Comparison of ENCODE assay signal across 12 cellular contexts in the genomic region with DNA sequence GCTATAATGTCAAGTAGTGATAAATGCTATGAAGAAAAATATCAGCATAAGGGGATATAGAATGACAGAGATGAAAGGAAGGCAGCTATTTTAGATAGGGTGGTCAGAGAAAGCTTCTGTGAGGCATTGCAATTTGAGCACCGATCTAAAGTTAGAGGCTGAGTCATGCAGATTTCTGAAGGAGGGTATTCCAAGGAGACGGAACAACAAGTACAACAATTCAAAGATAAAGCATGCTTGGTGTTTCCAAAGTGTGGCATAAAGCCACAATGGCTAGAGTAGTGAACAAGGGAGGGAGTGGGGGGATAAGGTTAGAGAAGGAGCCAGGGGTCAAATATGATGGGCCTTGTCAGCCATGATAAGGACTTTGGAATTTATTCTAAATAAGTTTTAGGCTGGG.
DNase-seq lines count a peak whose midpoint lies in the region; TF ChIP-seq lines count a peak whose summit lies in the region.
"Had no signal": no experiment of that assay in that cellular context is flagged by ENCODE, and none has a peak within 500 bp of the region (broad histone marks: within the 10 kb centered on the region; RNA-seq: fewer than 3 reads in every experiment).

No MANE protein-coding gene starts in this region.

- peaks cover 4% of the 10 kb centered on the region for H3K79me1 ChIP-seq in mesenchymal stem cell (replicated peaks; ENCODE audit: low read length, poor library complexity, severe bottlenecking)

- H3K27ac Mint-ChIP-seq in endothelial cell (ENCODE audit: unreplicated experiment) = peak overlapping the region; percentile 3

- no peak overlapping the region for H2BK5ac ChIP-seq in mesenchymal stem cell (ENCODE audit: low read depth, low read length, poor library complexity, severe bottlenecking)

- WGBS in mesenchymal stem cell = 39% methylated on average over 2 of the region's 2 CpGs

- H3K4me2 ChIP-seq in mesenchymal stem cell (ENCODE audit: low read length, poor library complexity, severe bottlenecking) = no peak overlapping the region

- H2BK120ac ChIP-seq in mesenchymal stem cell (ENCODE audit: low read depth, low read length) = no peak overlapping the region

- H3K36me3 Mint-ChIP-seq in endothelial cell (ENCODE audit: low read depth, unreplicated experiment) = no peaks in the 10 kb centered on the region

- H3K23ac ChIP-seq in mesenchymal stem cell (ENCODE audit: low read length in 2 of 2) = no peak overlapping the region

- no peak overlapping the region for H3K14ac ChIP-seq in mesenchymal stem cell (ENCODE audit: low read length in 2 of 2)

- H3K4me3 Mint-ChIP-seq in endothelial cell (ENCODE audit: unreplicated experiment) = no peak overlapping the region

- H3K9me3 Mint-ChIP-seq in endothelial cell (ENCODE audit: unreplicated experiment) = no peaks in the 10 kb centered on the region

- no peak for TF ChIP-seq CTCF in endothelial cell (IDR thresholded peaks at IDR 0.05; ENCODE audit: unreplicated experiment)

- H3K18ac ChIP-seq in mesenchymal stem cell (ENCODE audit: low read depth in 1 of 2, low read length in 2 of 2) = no peak overlapping the region

- peaks cover 0 to 24% of the 10 kb centered on the region in 2 experiments for H3K36me3 ChIP-seq in mesenchymal stem cell (ENCODE audit: control insufficient read depth in 1 of 2, insufficient read depth in 2 of 2, low read depth in 1 of 2, low read length in 2 of 2)

- no peak overlapping the region for H3K4me3 ChIP-seq in mesenchymal stem cell (ENCODE audit: insufficient read depth in 1 of 2, low read depth in 1 of 2, low read length in 2 of 2)
- H3K4me3 ChIP-seq: SK-N-MC, tibial nerve had no signal

- no peaks in the 10 kb centered on the region for H3K27me3 ChIP-seq in mesenchymal stem cell (ENCODE audit: control insufficient read depth in 1 of 2, insufficient read depth in 1 of 2, low read length in 2 of 2)
- H3K27me3 ChIP-seq: tibial nerve had no signal

- H3K4me1 ChIP-seq in mesenchymal stem cell (ENCODE audit: control insufficient read depth, insufficient read depth, low read depth, low read length) = peaks cover 3% of the 10 kb centered on the region

- no peaks in the 10 kb centered on the region for H3K27me3 Mint-ChIP-seq in endothelial cell (ENCODE audit: unreplicated experiment)

- no peak overlapping the region for H3K4ac ChIP-seq in mesenchymal stem cell (ENCODE audit: low read depth in 1 of 2, low read length in 2 of 2)

- H2AK5ac ChIP-seq in mesenchymal stem cell (ENCODE audit: low read length, severe bottlenecking) = no peak overlapping the region

- H3K9me3 ChIP-seq in mesenchymal stem cell (ENCODE audit: control insufficient read depth, low read length) = no peaks in the 10 kb centered on the region
- H3K9me3 ChIP-seq: tibial nerve had no signal

- no peak overlapping the region for H2AFZ ChIP-seq in mesenchymal stem cell (ENCODE audit: low read depth, low read length)

- peak overlapping the region; percentile 45 for H3K27ac ChIP-seq in mesenchymal stem cell (ENCODE audit: low read length, poor library complexity, severe bottlenecking)
- H3K27ac ChIP-seq: SK-N-MC, tibial nerve had no signal

- H2BK15ac ChIP-seq in mesenchymal stem cell (ENCODE audit: low read depth, poor library complexity, severe bottlenecking) = no peak overlapping the region

- H4K8ac ChIP-seq in mesenchymal stem cell (ENCODE audit: low read length) = no peak overlapping the region

- H3K9ac ChIP-seq in mesenchymal stem cell (ENCODE audit: low read length) = peak overlapping the region; percentile 21

- no peak overlapping the region for H4K91ac ChIP-seq in mesenchymal stem cell (ENCODE audit: low read length)

- no peak overlapping the region for H2BK12ac ChIP-seq in mesenchymal stem cell (ENCODE audit: low read length in 2 of 2)

- DNase-seq in AG08395 (ENCODE audit: low spot score) (peak; percentile 1), NCI-H226 (peak; percentile 92), endothelial cell (ENCODE audit: low spot score) (no peak), mesenchymal stem cell (peak; percentile 71), iPS-NIHi11 (ENCODE audit: low spot score) (no peak), activated T-cell treated with anti-CD3 and anti-CD28 coated beads for 4 hours (no peak), NCI-H774 (lab: John Stamatoyannopoulos, UW) (no peak)
- no peak for DNase-seq in stimulated activated CD4-positive, alpha-beta T cell treated with anti-CD3 and anti-CD28 coated beads, Interleukin-4, amount 100 ng/mL, for 1 hour
- DNase-seq: NCI-H1417 treated with DMSO at 0.1 percent for 48 hours, NCI-H748 treated with DMSO at 0.1 percent for 48 hours had no signal

- peaks cover 17% of the 10 kb centered on the region for H3K4me1 Mint-ChIP-seq in endothelial cell (ENCODE audit: unreplicated experiment)

Comparison
In these comparisons a context has a peak if more than half of its experiments do, and no peak if none do; other contexts are left out.
1. DNase-seq: peak in AG08395 (single experiment), NCI-H226 (single experiment) and mesenchymal stem cell (single experiment); none in endothelial cell (single experiment), iPS-NIHi11 (single experiment), stimulated activated CD4-positive, alpha-beta T cell treated with anti-CD3 and anti-CD28 coated beads, Interleukin-4, amount 100 ng/mL, for 1 hour (single experiment), activated T-cell treated with anti-CD3 and anti-CD28 coated beads for 4 hours (single experiment) and NCI-H774 (single experiment).